Comparison of ENCODE assay signal across 2 cellular contexts in the genomic region with DNA sequence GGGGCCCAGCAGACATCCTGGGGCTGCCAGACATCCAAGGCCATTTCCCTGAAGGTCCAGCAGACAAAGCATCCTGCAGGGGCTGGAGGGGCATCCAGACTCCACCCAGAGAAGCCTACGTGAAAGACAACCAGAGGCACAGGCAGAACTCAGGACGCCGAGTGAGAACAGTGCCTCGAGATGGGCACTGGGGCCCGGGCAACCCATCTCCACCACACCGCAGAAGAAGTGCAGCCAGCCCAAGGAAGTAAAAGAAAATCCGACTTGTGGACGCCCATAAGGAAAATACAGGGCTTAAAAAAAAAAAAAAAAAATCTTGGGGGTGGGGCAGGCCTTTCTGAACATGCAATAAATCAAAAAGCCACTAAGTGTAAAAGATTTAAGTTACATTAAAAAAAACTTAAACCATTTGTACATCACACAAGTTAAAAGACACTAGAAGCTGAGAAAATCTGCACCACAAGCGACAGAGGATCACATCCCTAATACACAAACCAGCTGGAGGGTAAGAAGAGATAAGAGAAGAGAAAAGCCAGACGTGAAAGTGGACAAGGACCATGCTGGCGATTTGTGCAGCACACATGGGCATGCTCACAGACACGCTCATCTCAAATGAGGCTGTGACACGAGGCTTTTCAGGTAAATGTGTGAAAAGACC.
A peak's percentile ranks its signal among the peaks of the same experiment; 100 is the strongest.
TF ChIP-seq lines count a peak whose summit lies in the region.

No MANE protein-coding gene starts in this region.

TF ChIP-seq in HEK293T, 16 proteins besides CTCF, POLR2A, EP300 and RAD21 (continued from another document):
- TF ChIP-seq ZNF384 (IDR thresholded peaks at IDR 0.05) (peak; percentile 83), HDGF (IDR thresholded peaks at IDR 0.05; ENCODE audit: borderline replicate concordance) (no peak)

TF ChIP-seq in SK-N-SH treated with all-trans-retinoic acid at 6 μM for 48 hours, 23 proteins besides CTCF, POLR2A, EP300 and RAD21 (continued from another document):
- TF ChIP-seq, protein P1, sequence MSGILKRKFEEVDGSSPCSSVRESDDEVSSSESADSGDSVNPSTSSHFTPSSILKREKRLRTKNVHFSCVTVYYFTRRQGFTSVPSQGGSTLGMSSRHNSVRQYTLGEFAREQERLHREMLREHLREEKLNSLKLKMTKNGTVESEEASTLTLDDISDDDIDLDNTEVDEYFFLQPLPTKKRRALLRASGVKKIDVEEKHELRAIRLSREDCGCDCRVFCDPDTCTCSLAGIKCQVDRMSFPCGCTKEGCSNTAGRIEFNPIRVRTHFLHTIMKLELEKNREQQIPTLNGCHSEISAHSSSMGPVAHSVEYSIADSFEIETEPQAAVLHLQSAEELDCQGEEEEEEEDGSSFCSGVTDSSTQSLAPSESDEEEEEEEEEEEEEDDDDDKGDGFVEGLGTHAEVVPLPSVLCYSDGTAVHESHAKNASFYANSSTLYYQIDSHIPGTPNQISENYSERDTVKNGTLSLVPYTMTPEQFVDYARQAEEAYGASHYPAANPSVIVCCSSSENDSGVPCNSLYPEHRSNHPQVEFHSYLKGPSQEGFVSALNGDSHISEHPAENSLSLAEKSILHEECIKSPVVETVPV (CRISPR knock-in tag; IDR thresholded peaks at IDR 0.05), result no peak
- TF ChIP-seq GLIS3 (CRISPR knock-in tag; IDR thresholded peaks at IDR 0.05) (no peak), TCF4 (CRISPR knock-in tag; IDR thresholded peaks at IDR 0.05; ENCODE audit: borderline replicate concordance) (peak; percentile 79), ESRRG (CRISPR knock-in tag; IDR thresholded peaks at IDR 0.05) (no peak), OSR1 (CRISPR knock-in tag; IDR thresholded peaks at IDR 0.05) (no peak), ZFP30 (CRISPR knock-in tag; IDR thresholded peaks at IDR 0.05) (no peak), ISL1 (CRISPR knock-in tag; IDR thresholded peaks at IDR 0.05) (no peak), CSDC2 (CRISPR knock-in tag; IDR thresholded peaks at IDR 0.05) (no peak), ZNF70 (CRISPR knock-in tag; IDR thresholded peaks at IDR 0.05) (peak; percentile 9; the same call in 1 of the 2 replicates), ZNF565 (CRISPR knock-in tag; conservative IDR thresholded peaks at IDR 0.05; ENCODE audit: low read depth) (no peak), SNAI2 (CRISPR knock-in tag; IDR thresholded peaks at IDR 0.05) (no peak), ZNF8 (CRISPR knock-in tag; IDR thresholded peaks at IDR 0.05) (no peak), RARB (CRISPR knock-in tag; IDR thresholded peaks at IDR 0.05) (no peak), BACH2 (CRISPR knock-in tag; IDR thresholded peaks at IDR 0.05; ENCODE audit: borderline replicate concordance) (no peak)
- TF ChIP-seq, protein P2, sequence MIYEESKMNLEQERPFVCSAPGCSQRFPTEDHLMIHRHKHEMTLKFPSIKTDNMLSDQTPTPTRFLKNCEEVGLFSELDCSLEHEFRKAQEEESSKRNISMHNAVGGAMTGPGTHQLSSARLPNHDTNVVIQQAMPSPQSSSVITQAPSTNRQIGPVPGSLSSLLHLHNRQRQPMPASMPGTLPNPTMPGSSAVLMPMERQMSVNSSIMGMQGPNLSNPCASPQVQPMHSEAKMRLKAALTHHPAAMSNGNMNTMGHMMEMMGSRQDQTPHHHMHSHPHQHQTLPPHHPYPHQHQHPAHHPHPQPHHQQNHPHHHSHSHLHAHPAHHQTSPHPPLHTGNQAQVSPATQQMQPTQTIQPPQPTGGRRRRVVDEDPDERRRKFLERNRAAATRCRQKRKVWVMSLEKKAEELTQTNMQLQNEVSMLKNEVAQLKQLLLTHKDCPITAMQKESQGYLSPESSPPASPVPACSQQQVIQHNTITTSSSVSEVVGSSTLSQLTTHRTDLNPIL (CRISPR knock-in tag; IDR thresholded peaks at IDR 0.05; ENCODE audit: low read depth), result no peak
- TF ChIP-seq, protein P3, sequence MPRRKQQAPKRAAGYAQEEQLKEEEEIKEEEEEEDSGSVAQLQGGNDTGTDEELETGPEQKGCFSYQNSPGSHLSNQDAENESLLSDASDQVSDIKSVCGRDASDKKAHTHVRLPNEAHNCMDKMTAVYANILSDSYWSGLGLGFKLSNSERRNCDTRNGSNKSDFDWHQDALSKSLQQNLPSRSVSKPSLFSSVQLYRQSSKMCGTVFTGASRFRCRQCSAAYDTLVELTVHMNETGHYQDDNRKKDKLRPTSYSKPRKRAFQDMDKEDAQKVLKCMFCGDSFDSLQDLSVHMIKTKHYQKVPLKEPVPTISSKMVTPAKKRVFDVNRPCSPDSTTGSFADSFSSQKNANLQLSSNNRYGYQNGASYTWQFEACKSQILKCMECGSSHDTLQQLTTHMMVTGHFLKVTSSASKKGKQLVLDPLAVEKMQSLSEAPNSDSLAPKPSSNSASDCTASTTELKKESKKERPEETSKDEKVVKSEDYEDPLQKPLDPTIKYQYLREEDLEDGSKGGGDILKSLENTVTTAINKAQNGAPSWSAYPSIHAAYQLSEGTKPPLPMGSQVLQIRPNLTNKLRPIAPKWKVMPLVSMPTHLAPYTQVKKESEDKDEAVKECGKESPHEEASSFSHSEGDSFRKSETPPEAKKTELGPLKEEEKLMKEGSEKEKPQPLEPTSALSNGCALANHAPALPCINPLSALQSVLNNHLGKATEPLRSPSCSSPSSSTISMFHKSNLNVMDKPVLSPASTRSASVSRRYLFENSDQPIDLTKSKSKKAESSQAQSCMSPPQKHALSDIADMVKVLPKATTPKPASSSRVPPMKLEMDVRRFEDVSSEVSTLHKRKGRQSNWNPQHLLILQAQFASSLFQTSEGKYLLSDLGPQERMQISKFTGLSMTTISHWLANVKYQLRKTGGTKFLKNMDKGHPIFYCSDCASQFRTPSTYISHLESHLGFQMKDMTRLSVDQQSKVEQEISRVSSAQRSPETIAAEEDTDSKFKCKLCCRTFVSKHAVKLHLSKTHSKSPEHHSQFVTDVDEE (CRISPR knock-in tag; IDR thresholded peaks at IDR 0.05), result 0 out of 2 replicates have a peak, but pooled peaks have one; percentile 19
- TF ChIP-seq, protein P4, sequence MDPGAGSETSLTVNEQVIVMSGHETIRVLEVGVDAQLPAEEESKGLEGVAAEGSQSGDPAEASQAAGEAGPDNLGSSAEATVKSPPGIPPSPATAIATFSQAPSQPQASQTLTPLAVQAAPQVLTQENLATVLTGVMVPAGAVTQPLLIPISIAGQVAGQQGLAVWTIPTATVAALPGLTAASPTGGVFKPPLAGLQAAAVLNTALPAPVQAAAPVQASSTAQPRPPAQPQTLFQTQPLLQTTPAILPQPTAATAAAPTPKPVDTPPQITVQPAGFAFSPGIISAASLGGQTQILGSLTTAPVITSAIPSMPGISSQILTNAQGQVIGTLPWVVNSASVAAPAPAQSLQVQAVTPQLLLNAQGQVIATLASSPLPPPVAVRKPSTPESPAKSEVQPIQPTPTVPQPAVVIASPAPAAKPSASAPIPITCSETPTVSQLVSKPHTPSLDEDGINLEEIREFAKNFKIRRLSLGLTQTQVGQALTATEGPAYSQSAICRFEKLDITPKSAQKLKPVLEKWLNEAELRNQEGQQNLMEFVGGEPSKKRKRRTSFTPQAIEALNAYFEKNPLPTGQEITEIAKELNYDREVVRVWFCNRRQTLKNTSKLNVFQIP (CRISPR knock-in tag; IDR thresholded peaks at IDR 0.05; ENCODE audit: borderline replicate concordance, low read depth), result no peak
- TF ChIP-seq, protein P5, sequence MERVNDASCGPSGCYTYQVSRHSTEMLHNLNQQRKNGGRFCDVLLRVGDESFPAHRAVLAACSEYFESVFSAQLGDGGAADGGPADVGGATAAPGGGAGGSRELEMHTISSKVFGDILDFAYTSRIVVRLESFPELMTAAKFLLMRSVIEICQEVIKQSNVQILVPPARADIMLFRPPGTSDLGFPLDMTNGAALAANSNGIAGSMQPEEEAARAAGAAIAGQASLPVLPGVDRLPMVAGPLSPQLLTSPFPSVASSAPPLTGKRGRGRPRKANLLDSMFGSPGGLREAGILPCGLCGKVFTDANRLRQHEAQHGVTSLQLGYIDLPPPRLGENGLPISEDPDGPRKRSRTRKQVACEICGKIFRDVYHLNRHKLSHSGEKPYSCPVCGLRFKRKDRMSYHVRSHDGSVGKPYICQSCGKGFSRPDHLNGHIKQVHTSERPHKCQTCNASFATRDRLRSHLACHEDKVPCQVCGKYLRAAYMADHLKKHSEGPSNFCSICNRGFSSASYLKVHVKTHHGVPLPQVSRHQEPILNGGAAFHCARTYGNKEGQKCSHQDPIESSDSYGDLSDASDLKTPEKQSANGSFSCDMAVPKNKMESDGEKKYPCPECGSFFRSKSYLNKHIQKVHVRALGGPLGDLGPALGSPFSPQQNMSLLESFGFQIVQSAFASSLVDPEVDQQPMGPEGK (CRISPR knock-in tag; IDR thresholded peaks at IDR 0.05; ENCODE audit: borderline replicate concordance), result no peak
TF ChIP-seq in SK-N-SH treated with all-trans-retinoic acid at 6 μM for 48 hours: peak in this region for 4.
